16 cellular contexts compared by ENCODE assay signal in genomic region chr1:202038688-202039346, GRCh38. TPM values are rescaled to one million over a fixed set of nuclear protein-coding genes. Genes with fewer than 3 reads are reported as not detected.
DNase-seq lines count a peak whose midpoint lies in the region; ATAC-seq and TF ChIP-seq lines count a peak whose summit lies in the region.
"Had no signal": no experiment of that assay in that cellular context is flagged by ENCODE, and none has a peak within 500 bp of the region (broad histone marks: within the 10 kb centered on the region; RNA-seq: fewer than 3 reads in every experiment).

No MANE protein-coding gene starts in this region.

- peak; percentile 64 for ATAC-seq in GM19351 (IDR thresholded peaks at IDR 0.05; ENCODE audit: unreplicated experiment)
- ATAC-seq in HG02623 (IDR thresholded peaks at IDR 0.05; ENCODE audit: unreplicated experiment) = peak; percentile 51
- ATAC-seq in HG03460 (IDR thresholded peaks at IDR 0.05; ENCODE audit: unreplicated experiment) = peak; percentile 61
- no peak for ATAC-seq in HG02970 (IDR thresholded peaks at IDR 0.05; ENCODE audit: low FRiP score, unreplicated experiment)
- ATAC-seq: Right ventricle myocardium inferior had no signal

- DNase-seq in Calu3 = no peak
- DNase-seq in activated effector memory CD4-positive, alpha-beta T cell treated with anti-CD3 and anti-CD28 coated beads, Interleukin-2, amount 50 U/mL, for 16 hours = no peak
- DNase-seq in NCI-H2081 treated with DMSO at 0.1 percent for 48 hours (lab: John Stamatoyannopoulos, UW) = no peak
- DNase-seq in NCI-H2107 treated with DMSO at 0.1 percent for 48 hours (lab: John Stamatoyannopoulos, UW; ENCODE audit: unreplicated experiment) = no peak
- DNase-seq: 8988T; activated CD4-positive, alpha-beta T cell treated with anti-CD3 and anti-CD28 coated beads for 4 hours; HFFc6; NCI-H1694 treated with DMSO at 0.1 percent for 48 hours; NCI-H510A; SW 1271 had no signal

- intact Hi-C loops in Calu3 (cut with micrococcal nuclease; ENCODE audit: unreplicated experiment) = no loop called here

- peaks cover 73% of the 10 kb centered on the region for H3K4me1 Mint-ChIP-seq in Calu3 (ENCODE audit: low read depth, unreplicated experiment)
- H3K4me1 Mint-ChIP-seq: B cell had no signal

- CTCF ChIA-PET in Calu3 (lab: Charles Lee) = interaction anchor here (0.7 kb wide), 1 partner anchor 14 kb away, joined by 4 read pairs; no protein-coding TSS in a partner anchor

- H3K9me3 Mint-ChIP-seq in Calu3 (ENCODE audit: low read depth, unreplicated experiment) = peaks cover 2% of the 10 kb centered on the region
- H3K9me3 Mint-ChIP-seq: HFFc6 had no signal

- no peak for TF ChIP-seq CTCF in Calu3 (IDR thresholded peaks at IDR 0.05; ENCODE audit: unreplicated experiment)

- BruUV-seq in Calu3 (replicated peaks; lab: Mats Ljungman, UMichigan) = no TSS peak

- peak overlapping the region; percentile 14 for H3K27ac Mint-ChIP-seq in Calu3 (ENCODE audit: unreplicated experiment)
- H3K27ac Mint-ChIP-seq: B cell, HFFc6 had no signal

- peaks cover 21% of the 10 kb centered on the region for H3K36me3 Mint-ChIP-seq in Calu3 (ENCODE audit: insufficient read depth, unreplicated experiment)

- H3K27me3 Mint-ChIP-seq in Calu3 (ENCODE audit: unreplicated experiment) = no peaks in the 10 kb centered on the region

- H3K4me3 Mint-ChIP-seq in Calu3 (ENCODE audit: low read depth, unreplicated experiment) = no peak overlapping the region
- H3K4me3 Mint-ChIP-seq: B cell, HFFc6 had no signal

RNA-seq across cellular contexts. Expression of gene ELF3, which starts 28.4 kb away (rescaled TPM):
- total RNA-seq in Calu3 (2022) = 830 and 907 TPM in 2 replicates

RNA-seq across cellular contexts. Expression of gene RNPEP, which starts 56.4 kb away (rescaled TPM):
- 86.1 and 91.6 TPM in 2 replicates for total RNA-seq in Calu3 (2022)
